In the genomic region with DNA sequence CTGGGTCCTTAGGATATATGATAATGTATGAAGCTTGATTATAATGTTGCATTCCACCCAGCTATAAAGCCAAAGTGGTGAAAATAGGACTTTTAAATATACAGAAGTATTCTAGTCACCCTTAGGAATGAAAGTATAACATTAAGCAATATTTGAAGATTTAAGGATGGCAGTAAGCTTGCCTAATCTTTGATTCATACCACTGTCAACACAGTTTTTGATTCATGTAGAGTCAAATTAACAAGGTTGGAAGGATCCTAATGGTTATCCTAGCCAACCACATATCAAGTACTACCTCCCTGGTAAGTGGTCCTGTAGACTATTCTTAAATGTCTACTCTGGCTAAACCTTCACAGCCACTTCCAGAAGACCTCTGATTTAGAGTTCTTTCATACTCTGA, we compare ENCODE assay signal across 2 cellular contexts.
TF ChIP-seq lines count a peak whose summit lies in the region.

No MANE protein-coding gene starts in this region.

TF ChIP-seq in A549, 52 proteins besides CTCF, POLR2A, EP300 and RAD21 (continued from another document):
- TF ChIP-seq, protein P1, sequence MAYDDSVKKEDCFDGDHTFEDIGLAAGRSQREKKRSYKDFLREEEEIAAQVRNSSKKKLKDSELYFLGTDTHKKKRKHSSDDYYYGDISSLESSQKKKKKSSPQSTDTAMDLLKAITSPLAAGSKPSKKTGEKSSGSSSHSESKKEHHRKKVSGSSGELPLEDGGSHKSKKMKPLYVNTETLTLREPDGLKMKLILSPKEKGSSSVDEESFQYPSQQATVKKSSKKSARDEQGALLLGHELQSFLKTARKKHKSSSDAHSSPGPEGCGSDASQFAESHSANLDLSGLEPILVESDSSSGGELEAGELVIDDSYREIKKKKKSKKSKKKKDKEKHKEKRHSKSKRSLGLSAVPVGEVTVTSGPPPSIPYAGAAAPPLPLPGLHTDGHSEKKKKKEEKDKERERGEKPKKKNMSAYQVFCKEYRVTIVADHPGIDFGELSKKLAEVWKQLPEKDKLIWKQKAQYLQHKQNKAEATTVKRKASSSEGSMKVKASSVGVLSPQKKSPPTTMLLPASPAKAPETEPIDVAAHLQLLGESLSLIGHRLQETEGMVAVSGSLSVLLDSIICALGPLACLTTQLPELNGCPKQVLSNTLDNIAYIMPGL (CRISPR knock-in tag; IDR thresholded peaks at IDR 0.05; ENCODE audit: borderline replicate concordance): no peak
- no peak for TF ChIP-seq KDM5A (IDR thresholded peaks at IDR 0.05)
- TF ChIP-seq MAZ (IDR thresholded peaks at IDR 0.05; ENCODE audit: borderline replicate concordance, low read depth, low read length): no peak
- peak; percentile 66 for TF ChIP-seq POLR2AphosphoS2 (conservative IDR thresholded peaks at IDR 0.05; ENCODE audit: low read length)
- TF ChIP-seq FOSL2 (IDR thresholded peaks at IDR 0.05): no peak
- no peak for TF ChIP-seq FOSL2 (CRISPR knock-in tag; IDR thresholded peaks at IDR 0.05)
- TF ChIP-seq CEBPB (IDR thresholded peaks at IDR 0.05): peak; percentile 27 to 56; a peak in 1 of 4 replicates
- TF ChIP-seq RCOR1 (IDR thresholded peaks at IDR 0.05; ENCODE audit: low read depth, low read length): no peak
- TF ChIP-seq, protein P2, sequence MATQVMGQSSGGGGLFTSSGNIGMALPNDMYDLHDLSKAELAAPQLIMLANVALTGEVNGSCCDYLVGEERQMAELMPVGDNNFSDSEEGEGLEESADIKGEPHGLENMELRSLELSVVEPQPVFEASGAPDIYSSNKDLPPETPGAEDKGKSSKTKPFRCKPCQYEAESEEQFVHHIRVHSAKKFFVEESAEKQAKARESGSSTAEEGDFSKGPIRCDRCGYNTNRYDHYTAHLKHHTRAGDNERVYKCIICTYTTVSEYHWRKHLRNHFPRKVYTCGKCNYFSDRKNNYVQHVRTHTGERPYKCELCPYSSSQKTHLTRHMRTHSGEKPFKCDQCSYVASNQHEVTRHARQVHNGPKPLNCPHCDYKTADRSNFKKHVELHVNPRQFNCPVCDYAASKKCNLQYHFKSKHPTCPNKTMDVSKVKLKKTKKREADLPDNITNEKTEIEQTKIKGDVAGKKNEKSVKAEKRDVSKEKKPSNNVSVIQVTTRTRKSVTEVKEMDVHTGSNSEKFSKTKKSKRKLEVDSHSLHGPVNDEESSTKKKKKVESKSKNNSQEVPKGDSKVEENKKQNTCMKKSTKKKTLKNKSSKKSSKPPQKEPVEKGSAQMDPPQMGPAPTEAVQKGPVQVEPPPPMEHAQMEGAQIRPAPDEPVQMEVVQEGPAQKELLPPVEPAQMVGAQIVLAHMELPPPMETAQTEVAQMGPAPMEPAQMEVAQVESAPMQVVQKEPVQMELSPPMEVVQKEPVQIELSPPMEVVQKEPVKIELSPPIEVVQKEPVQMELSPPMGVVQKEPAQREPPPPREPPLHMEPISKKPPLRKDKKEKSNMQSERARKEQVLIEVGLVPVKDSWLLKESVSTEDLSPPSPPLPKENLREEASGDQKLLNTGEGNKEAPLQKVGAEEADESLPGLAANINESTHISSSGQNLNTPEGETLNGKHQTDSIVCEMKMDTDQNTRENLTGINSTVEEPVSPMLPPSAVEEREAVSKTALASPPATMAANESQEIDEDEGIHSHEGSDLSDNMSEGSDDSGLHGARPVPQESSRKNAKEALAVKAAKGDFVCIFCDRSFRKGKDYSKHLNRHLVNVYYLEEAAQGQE (IDR thresholded peaks at IDR 0.05): no peak
- TF ChIP-seq, protein P3, sequence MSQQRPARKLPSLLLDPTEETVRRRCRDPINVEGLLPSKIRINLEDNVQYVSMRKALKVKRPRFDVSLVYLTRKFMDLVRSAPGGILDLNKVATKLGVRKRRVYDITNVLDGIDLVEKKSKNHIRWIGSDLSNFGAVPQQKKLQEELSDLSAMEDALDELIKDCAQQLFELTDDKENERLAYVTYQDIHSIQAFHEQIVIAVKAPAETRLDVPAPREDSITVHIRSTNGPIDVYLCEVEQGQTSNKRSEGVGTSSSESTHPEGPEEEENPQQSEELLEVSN (IDR thresholded peaks at IDR 0.05; ENCODE audit: borderline replicate concordance, low read depth): no peak

TF ChIP-seq in GM23338, 12 proteins besides CTCF, POLR2A, EP300 and RAD21 (continued from another document):
- TF ChIP-seq, protein P4, sequence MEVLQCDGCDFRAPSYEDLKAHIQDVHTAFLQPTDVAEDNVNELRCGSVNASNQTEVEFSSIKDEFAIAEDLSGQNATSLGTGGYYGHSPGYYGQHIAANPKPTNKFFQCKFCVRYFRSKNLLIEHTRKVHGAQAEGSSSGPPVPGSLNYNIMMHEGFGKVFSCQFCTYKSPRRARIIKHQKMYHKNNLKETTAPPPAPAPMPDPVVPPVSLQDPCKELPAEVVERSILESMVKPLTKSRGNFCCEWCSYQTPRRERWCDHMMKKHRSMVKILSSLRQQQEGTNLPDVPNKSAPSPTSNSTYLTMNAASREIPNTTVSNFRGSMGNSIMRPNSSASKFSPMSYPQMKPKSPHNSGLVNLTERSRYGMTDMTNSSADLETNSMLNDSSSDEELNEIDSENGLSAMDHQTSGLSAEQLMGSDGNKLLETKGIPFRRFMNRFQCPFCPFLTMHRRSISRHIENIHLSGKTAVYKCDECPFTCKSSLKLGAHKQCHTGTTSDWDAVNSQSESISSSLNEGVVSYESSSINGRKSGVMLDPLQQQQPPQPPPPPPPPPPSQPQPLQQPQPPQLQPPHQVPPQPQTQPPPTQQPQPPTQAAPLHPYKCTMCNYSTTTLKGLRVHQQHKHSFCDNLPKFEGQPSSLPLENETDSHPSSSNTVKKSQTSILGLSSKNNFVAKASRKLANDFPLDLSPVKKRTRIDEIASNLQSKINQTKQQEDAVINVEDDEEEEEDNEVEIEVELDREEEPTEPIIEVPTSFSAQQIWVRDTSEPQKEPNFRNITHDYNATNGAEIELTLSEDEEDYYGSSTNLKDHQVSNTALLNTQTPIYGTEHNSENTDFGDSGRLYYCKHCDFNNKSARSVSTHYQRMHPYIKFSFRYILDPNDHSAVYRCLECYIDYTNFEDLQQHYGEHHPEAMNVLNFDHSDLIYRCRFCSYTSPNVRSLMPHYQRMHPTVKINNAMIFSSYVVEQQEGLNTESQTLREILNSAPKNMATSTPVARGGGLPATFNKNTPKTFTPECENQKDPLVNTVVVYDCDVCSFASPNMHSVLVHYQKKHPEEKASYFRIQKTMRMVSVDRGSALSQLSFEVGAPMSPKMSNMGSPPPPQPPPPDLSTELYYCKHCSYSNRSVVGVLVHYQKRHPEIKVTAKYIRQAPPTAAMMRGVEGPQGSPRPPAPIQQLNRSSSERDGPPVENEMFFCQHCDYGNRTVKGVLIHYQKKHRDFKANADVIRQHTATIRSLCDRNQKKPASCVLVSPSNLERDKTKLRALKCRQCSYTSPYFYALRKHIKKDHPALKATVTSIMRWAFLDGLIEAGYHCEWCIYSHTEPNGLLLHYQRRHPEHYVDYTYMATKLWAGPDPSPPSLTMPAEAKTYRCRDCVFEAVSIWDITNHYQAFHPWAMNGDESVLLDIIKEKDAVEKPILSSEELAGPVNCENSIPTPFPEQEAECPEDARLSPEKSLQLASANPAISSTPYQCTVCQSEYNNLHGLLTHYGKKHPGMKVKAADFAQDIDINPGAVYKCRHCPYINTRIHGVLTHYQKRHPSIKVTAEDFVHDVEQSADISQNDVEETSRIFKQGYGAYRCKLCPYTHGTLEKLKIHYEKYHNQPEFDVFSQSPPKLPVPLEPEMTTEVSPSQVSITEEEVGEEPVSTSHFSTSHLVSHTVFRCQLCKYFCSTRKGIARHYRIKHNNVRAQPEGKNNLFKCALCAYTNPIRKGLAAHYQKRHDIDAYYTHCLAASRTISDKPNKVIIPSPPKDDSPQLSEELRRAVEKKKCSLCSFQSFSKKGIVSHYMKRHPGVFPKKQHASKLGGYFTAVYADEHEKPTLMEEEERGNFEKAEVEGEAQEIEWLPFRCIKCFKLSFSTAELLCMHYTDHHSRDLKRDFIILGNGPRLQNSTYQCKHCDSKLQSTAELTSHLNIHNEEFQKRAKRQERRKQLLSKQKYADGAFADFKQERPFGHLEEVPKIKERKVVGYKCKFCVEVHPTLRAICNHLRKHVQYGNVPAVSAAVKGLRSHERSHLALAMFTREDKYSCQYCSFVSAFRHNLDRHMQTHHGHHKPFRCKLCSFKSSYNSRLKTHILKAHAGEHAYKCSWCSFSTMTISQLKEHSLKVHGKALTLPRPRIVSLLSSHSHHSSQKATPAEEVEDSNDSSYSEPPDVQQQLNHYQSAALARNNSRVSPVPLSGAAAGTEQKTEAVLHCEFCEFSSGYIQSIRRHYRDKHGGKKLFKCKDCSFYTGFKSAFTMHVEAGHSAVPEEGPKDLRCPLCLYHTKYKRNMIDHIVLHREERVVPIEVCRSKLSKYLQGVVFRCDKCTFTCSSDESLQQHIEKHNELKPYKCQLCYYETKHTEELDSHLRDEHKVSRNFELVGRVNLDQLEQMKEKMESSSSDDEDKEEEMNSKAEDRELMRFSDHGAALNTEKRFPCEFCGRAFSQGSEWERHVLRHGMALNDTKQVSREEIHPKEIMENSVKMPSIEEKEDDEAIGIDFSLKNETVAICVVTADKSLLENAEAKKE (CRISPR knock-in tag; IDR thresholded peaks at IDR 0.05): no peak
- no peak for TF ChIP-seq NANOG (IDR thresholded peaks at IDR 0.05; ENCODE audit: borderline replicate concordance)
- no peak for TF ChIP-seq CREB1 (CRISPR knock-in tag; IDR thresholded peaks at IDR 0.05; ENCODE audit: low read depth)
- TF ChIP-seq, protein P5, sequence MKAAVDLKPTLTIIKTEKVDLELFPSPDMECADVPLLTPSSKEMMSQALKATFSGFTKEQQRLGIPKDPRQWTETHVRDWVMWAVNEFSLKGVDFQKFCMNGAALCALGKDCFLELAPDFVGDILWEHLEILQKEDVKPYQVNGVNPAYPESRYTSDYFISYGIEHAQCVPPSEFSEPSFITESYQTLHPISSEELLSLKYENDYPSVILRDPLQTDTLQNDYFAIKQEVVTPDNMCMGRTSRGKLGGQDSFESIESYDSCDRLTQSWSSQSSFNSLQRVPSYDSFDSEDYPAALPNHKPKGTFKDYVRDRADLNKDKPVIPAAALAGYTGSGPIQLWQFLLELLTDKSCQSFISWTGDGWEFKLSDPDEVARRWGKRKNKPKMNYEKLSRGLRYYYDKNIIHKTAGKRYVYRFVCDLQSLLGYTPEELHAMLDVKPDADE (IDR thresholded peaks at IDR 0.05): no peak
- no peak for TF ChIP-seq ZNF114 (CRISPR knock-in tag; IDR thresholded peaks at IDR 0.05)
- no peak for TF ChIP-seq ZNF331 (CRISPR knock-in tag; IDR thresholded peaks at IDR 0.05; ENCODE audit: low read depth)
- no peak for TF ChIP-seq POLR2AphosphoS5 (IDR thresholded peaks at IDR 0.05; ENCODE audit: low read depth)
- TF ChIP-seq STAT1 (IDR thresholded peaks at IDR 0.05; ENCODE audit: unreplicated experiment): no peak
- TF ChIP-seq, protein P2 (IDR thresholded peaks at IDR 0.05; ENCODE audit: unreplicated experiment): no peak
